19 cellular contexts compared by ENCODE assay signal in the genomic region with DNA sequence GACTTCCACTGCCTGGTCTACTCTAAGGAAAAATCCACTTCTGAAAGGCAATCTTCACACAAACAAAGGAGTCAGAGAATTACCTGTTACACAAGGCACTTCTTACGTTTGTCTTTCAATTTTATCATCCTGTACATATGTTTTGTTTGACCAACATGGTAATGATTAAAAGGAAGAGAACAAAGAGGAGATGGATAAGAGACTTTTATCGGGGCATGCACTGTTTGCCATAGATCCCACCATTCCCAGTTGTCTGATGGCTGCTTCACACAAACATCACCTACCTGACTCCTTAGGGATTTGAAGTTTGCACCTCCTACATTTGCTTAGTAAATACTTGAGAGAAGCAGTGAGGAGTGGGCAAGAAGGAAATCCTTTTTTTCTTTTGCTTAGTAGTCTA.
"Had no signal": no experiment of that assay in that cellular context is flagged by ENCODE, and none has a peak within 500 bp of the region (broad histone marks: within the 10 kb centered on the region; RNA-seq: fewer than 3 reads in every experiment).

No MANE protein-coding gene starts in this region.

- H3K4me3 Mint-ChIP-seq: dendritic cell treated with granulocyte-macrophage colony-stimulating factor and Interleukin-4, amounts not matched to agents 40 ng/mL and 50 ng/mL, for 4 days; natural killer cell; stimulated activated effector memory CD8-positive, alpha-beta T cell treated with anti-CD3 and anti-CD28 coated beads, Interleukin-12 subunit alpha, Interleukin-12 subunit beta, amount 100 ng/mL, for 72 hours had no signal

- H3K27ac Mint-ChIP-seq: dendritic cell treated with granulocyte-macrophage colony-stimulating factor and Interleukin-4, amounts not matched to agents 40 ng/mL and 50 ng/mL, for 4 days; natural killer cell; stimulated activated effector memory CD8-positive, alpha-beta T cell treated with anti-CD3 and anti-CD28 coated beads, Interleukin-12 subunit alpha, Interleukin-12 subunit beta, amount 100 ng/mL, for 72 hours had no signal

- H3K4me3 ChIP-seq: colonic mucosa, esophagus squamous epithelium, lower lobe of right lung, pancreas, sigmoid colon, stomach, thyroid gland, vagina had no signal

- ATAC-seq: left ventricle myocardium superior; lower lobe of right lung; natural killer cell; pancreas; stimulated activated effector memory CD8-positive, alpha-beta T cell treated with anti-CD3 and anti-CD28 coated beads, Interleukin-12 subunit alpha, Interleukin-12 subunit beta, amount 100 ng/mL, for 72 hours had no signal

- H3K4me1 ChIP-seq: colonic mucosa, esophagus squamous epithelium, lower lobe of right lung, pancreas, sigmoid colon, thyroid gland, vagina had no signal

- H3K27ac ChIP-seq: colonic mucosa, esophagus squamous epithelium, lower lobe of right lung, pancreas, sigmoid colon, stomach, thyroid gland, vagina had no signal

- DNase-seq: colonic mucosa; effector CD8-positive, alpha-beta T cell; esophagus squamous epithelium; foreskin melanocyte; left ventricle myocardium superior; lower lobe of right lung; natural killer cell; occipital lobe; pancreas; sigmoid colon; stimulated activated CD4-positive, alpha-beta T cell treated with anti-CD3 and anti-CD28 coated beads, Interleukin-2, amount 100 ng/mL, for 24 hours; stimulated activated CD4-positive, alpha-beta T cell treated with anti-CD3 and anti-CD28 coated beads, Interleukin-4, amount 100 ng/mL, for 24 hours; stimulated activated naive CD4-positive, alpha-beta T cell treated with Interleukin-2 at 50 U/mL for 16 hours; stomach; thyroid gland; trophoblast cell had no signal

- H3K36me3 Mint-ChIP-seq: natural killer cell; stimulated activated effector memory CD8-positive, alpha-beta T cell treated with anti-CD3 and anti-CD28 coated beads, Interleukin-12 subunit alpha, Interleukin-12 subunit beta, amount 100 ng/mL, for 72 hours had no signal

- H3K36me3 ChIP-seq: colonic mucosa, esophagus squamous epithelium, lower lobe of right lung, pancreas, sigmoid colon, stomach, thyroid gland, vagina had no signal

- H3K27me3 Mint-ChIP-seq: dendritic cell treated with granulocyte-macrophage colony-stimulating factor and Interleukin-4, amounts not matched to agents 40 ng/mL and 50 ng/mL, for 4 days had no signal

- H3K9me3 ChIP-seq: colonic mucosa, esophagus squamous epithelium, lower lobe of right lung, pancreas, sigmoid colon, stomach, thyroid gland, vagina had no signal

- H3K4me1 Mint-ChIP-seq: natural killer cell; stimulated activated effector memory CD8-positive, alpha-beta T cell treated with anti-CD3 and anti-CD28 coated beads, Interleukin-12 subunit alpha, Interleukin-12 subunit beta, amount 100 ng/mL, for 72 hours had no signal

- H3K9me3 Mint-ChIP-seq: dendritic cell treated with granulocyte-macrophage colony-stimulating factor and Interleukin-4, amounts not matched to agents 40 ng/mL and 50 ng/mL, for 4 days; natural killer cell had no signal

- H3K27me3 ChIP-seq: colonic mucosa, thyroid gland, vagina had no signal
